1 cellular context compared by ENCODE assay signal in genomic region chr18:35917043-35917442, GRCh38.
TF ChIP-seq lines count a peak whose summit lies in the region.

No MANE protein-coding gene starts in this region.

TF ChIP-seq in GM23338, 12 proteins besides CTCF, POLR2A, EP300 and RAD21 (continued from another document):
- no peak for TF ChIP-seq ZNF462 (CRISPR knock-in tag; IDR thresholded peaks at IDR 0.05)
- no peak for TF ChIP-seq REST (IDR thresholded peaks at IDR 0.05; ENCODE audit: unreplicated experiment)
- no peak for TF ChIP-seq ZNF331 (CRISPR knock-in tag; IDR thresholded peaks at IDR 0.05; ENCODE audit: low read depth)
- no peak for TF ChIP-seq STAT1 (IDR thresholded peaks at IDR 0.05; ENCODE audit: unreplicated experiment)
